ENCODE assay signal across 12 cellular contexts in the genomic region with DNA sequence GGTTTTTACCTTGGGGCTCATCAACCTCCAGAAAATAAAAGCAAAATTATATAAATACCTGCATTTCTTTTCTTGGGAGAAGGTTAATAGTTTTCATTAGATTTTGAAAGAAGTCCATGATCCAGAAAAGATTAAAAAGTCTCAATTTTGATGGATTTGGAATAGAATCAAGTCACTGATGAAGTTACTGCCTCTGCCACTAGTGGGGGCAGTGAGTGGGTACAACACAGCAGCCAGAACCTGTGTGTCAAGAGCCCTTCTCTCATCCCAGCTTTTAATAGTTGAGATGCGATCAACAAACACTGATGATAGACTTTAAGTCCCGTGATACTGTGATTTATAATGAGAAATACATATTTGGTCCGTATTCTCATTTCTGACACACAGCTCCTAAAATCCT.
DNase-seq lines count a peak whose midpoint lies in the region; ATAC-seq, FAIRE-seq and TF ChIP-seq lines count a peak whose summit lies in the region.
"Had no signal": no experiment of that assay in that cellular context is flagged by ENCODE, and none has a peak within 500 bp of the region (broad histone marks: within the 10 kb centered on the region; RNA-seq: fewer than 3 reads in every experiment).

No MANE protein-coding gene starts in this region.

- H3K79me2 ChIP-seq in GM12878 (ENCODE audit: control insufficient read depth, insufficient read depth, low read length), result no peaks in the 10 kb centered on the region

- DNase-seq in activated CD4-positive, alpha-beta T cell treated with anti-CD3 and anti-CD28 coated beads for 36 hours, result peak; percentile 11
- DNase-seq in activated CD4-positive, alpha-beta T cell treated with anti-CD3 and anti-CD28 coated beads, Interleukin-2, amount 10 ng/mL, durations not matched to agents 24 days and 14 days, result no peak
- no peak for DNase-seq in HFF-Myc (ENCODE audit: extremely low read depth, low read depth)
- DNase-seq in GM12878 (ENCODE audit: low read depth, low spot score), result no peak
- DNase-seq in neural crest cell (ENCODE audit: low read depth, low spot score), result no peak
- no peak for DNase-seq in NCI-H2081 (lab: John Stamatoyannopoulos, UW)
- DNase-seq in stimulated activated effector memory CD8-positive, alpha-beta T cell treated with anti-CD3 and anti-CD28 coated beads, Interleukin-12 subunit alpha, Interleukin-12 subunit beta, amount 100 ng/mL, for 72 hours (ENCODE audit: low spot score in 2 of 2), result no peak
- DNase-seq: NCI-H146, T-helper 9 cell had no signal

- H3K4me3 Mint-ChIP-seq in activated CD4-positive, alpha-beta T cell treated with anti-CD3 and anti-CD28 coated beads for 36 hours, result no peak overlapping the region
- no peak overlapping the region for H3K4me3 Mint-ChIP-seq in activated CD4-positive, alpha-beta T cell treated with anti-CD3 and anti-CD28 coated beads, Interleukin-2, amount 10 ng/mL, durations not matched to agents 24 days and 14 days
- H3K4me3 Mint-ChIP-seq in neural crest cell, result no peak overlapping the region
- H3K4me3 Mint-ChIP-seq in stimulated activated effector memory CD8-positive, alpha-beta T cell treated with anti-CD3 and anti-CD28 coated beads, Interleukin-12 subunit alpha, Interleukin-12 subunit beta, amount 100 ng/mL, for 72 hours, result no peak overlapping the region
- H3K4me3 Mint-ChIP-seq: nephron; stimulated activated naive CD8-positive, alpha-beta T cell treated with anti-CD3 and anti-CD28 coated beads, Interleukin-15, Interleukin-2, amounts not matched to agents 100 ng/mL and 50 ng/mL, for 24 hours had no signal

- TF ChIP-seq CTCF in HFF-Myc (IDR thresholded peaks at IDR 0.05; ENCODE audit: low read depth, low read length, missing control alignments) (peak; percentile 36), GM12878 (IDR thresholded peaks at IDR 0.05 in 2 of 3, conservative IDR thresholded peaks at IDR 0.05 in 1 of 3; ENCODE audit: control insufficient read depth in 2 of 3, extremely low read depth in 1 of 3, insufficient read depth in 1 of 3, low read depth in 3 of 3, low read length in 3 of 3) (peak in 2 of 3 experiments; percentile 35 to 49; a peak in 3 of 6 replicates), neural crest cell (conservative IDR thresholded peaks at IDR 0.05) (peak; percentile 38)

- no peak overlapping the region for H3K27ac ChIP-seq in GM12878 (ENCODE audit: control insufficient read depth, insufficient read depth)

- no peaks in the 10 kb centered on the region for H3K4me1 ChIP-seq in GM12878 (ENCODE audit: control insufficient read depth, insufficient read depth, low read length)

- no peak for FAIRE-seq in GM12878 (lab: Jason Lieb, UNC)

- no TSS peak for BruUV-seq in GM12878 (replicated peaks; lab: Mats Ljungman, UMichigan)

- TF ChIP-seq EP300 in GM12878 (IDR thresholded peaks at IDR 0.05; ENCODE audit: borderline replicate concordance in 1 of 2, control insufficient read depth in 1 of 2, low read depth in 2 of 2, low read length in 2 of 2), result no peak

- H3K36me3 ChIP-seq in GM12878 (ENCODE audit: control insufficient read depth in 2 of 2, insufficient read depth in 2 of 2, low read length in 1 of 2), result no peaks in the 10 kb centered on the region

- SMC1A ChIA-PET in GM12878 (lab: Charles Lee; ENCODE audit: uncharacterized antibody, unreplicated experiment), result interaction anchor here (1.1 kb wide), 1 partner anchor 201 kb away, joined by 3 read pairs; no protein-coding TSS in a partner anchor

- H3K36me3 Mint-ChIP-seq in activated CD4-positive, alpha-beta T cell treated with anti-CD3 and anti-CD28 coated beads for 36 hours (ENCODE audit: low read depth), result no peaks in the 10 kb centered on the region
- no peaks in the 10 kb centered on the region for H3K36me3 Mint-ChIP-seq in activated CD4-positive, alpha-beta T cell treated with anti-CD3 and anti-CD28 coated beads, Interleukin-2, amount 10 ng/mL, durations not matched to agents 24 days and 14 days (ENCODE audit: low read depth)
- H3K36me3 Mint-ChIP-seq in neural crest cell (ENCODE audit: low read depth), result no peaks in the 10 kb centered on the region
- no peaks in the 10 kb centered on the region for H3K36me3 Mint-ChIP-seq in stimulated activated effector memory CD8-positive, alpha-beta T cell treated with anti-CD3 and anti-CD28 coated beads, Interleukin-12 subunit alpha, Interleukin-12 subunit beta, amount 100 ng/mL, for 72 hours

- no peaks in the 10 kb centered on the region for H3K9me3 ChIP-seq in GM12878 (replicated peaks; ENCODE audit: control insufficient read depth, insufficient read depth, low read length)

- no peaks in the 10 kb centered on the region for H3K4me1 Mint-ChIP-seq in activated CD4-positive, alpha-beta T cell treated with anti-CD3 and anti-CD28 coated beads for 36 hours
- no peaks in the 10 kb centered on the region for H3K4me1 Mint-ChIP-seq in activated CD4-positive, alpha-beta T cell treated with anti-CD3 and anti-CD28 coated beads, Interleukin-2, amount 10 ng/mL, durations not matched to agents 24 days and 14 days
- peaks cover 7% of the 10 kb centered on the region for H3K4me1 Mint-ChIP-seq in neural crest cell
- peaks cover 5% of the 10 kb centered on the region for H3K4me1 Mint-ChIP-seq in stimulated activated effector memory CD8-positive, alpha-beta T cell treated with anti-CD3 and anti-CD28 coated beads, Interleukin-12 subunit alpha, Interleukin-12 subunit beta, amount 100 ng/mL, for 72 hours

- no peak overlapping the region for H3K9ac ChIP-seq in GM12878 (ENCODE audit: control insufficient read depth, insufficient read depth, low read length)

- no peaks in the 10 kb centered on the region for H4K20me1 ChIP-seq in GM12878 (ENCODE audit: control insufficient read depth, insufficient read depth)

- in situ Hi-C loops in GM12878 (cut with MboI), result no loop called here

- intact Hi-C loops in activated CD4-positive, alpha-beta T cell treated with anti-CD3 and anti-CD28 coated beads for 36 hours (cut with DNase I, micrococcal nuclease), result loop anchor here in 1 of 2 experiments (5.0 kb wide), 1 partner anchor 200 kb away; no protein-coding TSS in a partner anchor
- intact Hi-C loops in activated CD4-positive, alpha-beta T cell treated with anti-CD3 and anti-CD28 coated beads, Interleukin-2, amount 10 ng/mL, durations not matched to agents 24 days and 14 days (cut with micrococcal nuclease), result no loop called here
- intact Hi-C loops in GM12878 (cut with micrococcal nuclease; ENCODE audit: unreplicated experiment), result loop anchor here (2.0 to 10.0 kb wide), 5 partner anchors 200 to 955 kb away; no protein-coding TSS in a partner anchor

- H3K27me3 ChIP-seq in GM12878 (replicated peaks in 1 of 2; ENCODE audit: control insufficient read depth in 2 of 2, insufficient read depth in 2 of 2, low read length in 1 of 2), result no peaks in the 10 kb centered on the region

- no peak for ATAC-seq in activated CD4-positive, alpha-beta T cell treated with anti-CD3 and anti-CD28 coated beads for 36 hours
- ATAC-seq in GM12878 (peak; percentile 54; the same call in 1 of the 3 replicates), HG02870 (IDR thresholded peaks at IDR 0.05; ENCODE audit: unreplicated experiment) (no peak)
- ATAC-seq in stimulated activated effector memory CD8-positive, alpha-beta T cell treated with anti-CD3 and anti-CD28 coated beads, Interleukin-12 subunit alpha, Interleukin-12 subunit beta, amount 100 ng/mL, for 72 hours, result no peak

- no peak overlapping the region for H3K4me2 ChIP-seq in GM12878 (ENCODE audit: control insufficient read depth, insufficient read depth)

- TF ChIP-seq POLR2A in GM12878 (IDR thresholded peaks at IDR 0.05; ENCODE audit: low read depth, low read length), result no peak

- RAD21 ChIA-PET in GM12878 (lab: Charles Lee; ENCODE audit: unreplicated experiment), result interaction anchor here (1.6 to 1.7 kb wide), 2 partner anchors 85 to 200 kb away, joined by 4 to 7 read pairs; no protein-coding TSS in a partner anchor

- POLR2A ChIA-PET in activated CD4-positive, alpha-beta T cell treated with anti-CD3 and anti-CD28 coated beads for 36 hours (lab: Charles Lee), result no interaction called here
- POLR2A ChIA-PET in GM12878 (lab: Charles Lee), result no interaction called here

- H3K9me3 Mint-ChIP-seq in activated CD4-positive, alpha-beta T cell treated with anti-CD3 and anti-CD28 coated beads for 36 hours (ENCODE audit: low read depth), result no peaks in the 10 kb centered on the region
- H3K9me3 Mint-ChIP-seq in activated CD4-positive, alpha-beta T cell treated with anti-CD3 and anti-CD28 coated beads, Interleukin-2, amount 10 ng/mL, durations not matched to agents 24 days and 14 days, result no peaks in the 10 kb centered on the region
- H3K9me3 Mint-ChIP-seq in neural crest cell, result peaks cover 4% of the 10 kb centered on the region
- no peaks in the 10 kb centered on the region for H3K9me3 Mint-ChIP-seq in stimulated activated effector memory CD8-positive, alpha-beta T cell treated with anti-CD3 and anti-CD28 coated beads, Interleukin-12 subunit alpha, Interleukin-12 subunit beta, amount 100 ng/mL, for 72 hours
- H3K9me3 Mint-ChIP-seq: nephron; stimulated activated naive CD8-positive, alpha-beta T cell treated with anti-CD3 and anti-CD28 coated beads, Interleukin-15, Interleukin-2, amounts not matched to agents 100 ng/mL and 50 ng/mL, for 24 hours had no signal

- H3K4me3 ChIP-seq in HFF-Myc (replicated peaks; ENCODE audit: low read depth, low read length) (no peak overlapping the region), GM12878 (no peak overlapping the region)

- CTCF ChIA-PET in activated CD4-positive, alpha-beta T cell treated with anti-CD3 and anti-CD28 coated beads for 36 hours (lab: Charles Lee), result no interaction called here
- CTCF ChIA-PET in GM12878 (lab: Yijun Ruan, JAX), result interaction anchor here (0.6 to 1.4 kb wide), 6 partner anchors 13 to 954 kb away, joined by 3 to 4 read pairs (median 3); no protein-coding TSS in a partner anchor

- WGBS in GM12878 (ENCODE audit: insufficient coverage, insufficient replicate concordance, low lambda C conversion rate, missing lambda C conversion rate), result 62% methylated on average over 3 of the region's 3 CpGs

- no peak for TF ChIP-seq RAD21 in GM12878 (IDR thresholded peaks at IDR 0.05; ENCODE audit: insufficient read depth, low read depth, low read length)

- H3K27me3 Mint-ChIP-seq in activated CD4-positive, alpha-beta T cell treated with anti-CD3 and anti-CD28 coated beads for 36 hours, result no peaks in the 10 kb centered on the region
- no peaks in the 10 kb centered on the region for H3K27me3 Mint-ChIP-seq in activated CD4-positive, alpha-beta T cell treated with anti-CD3 and anti-CD28 coated beads, Interleukin-2, amount 10 ng/mL, durations not matched to agents 24 days and 14 days
- peaks cover 4% of the 10 kb centered on the region for H3K27me3 Mint-ChIP-seq in neural crest cell (ENCODE audit: low read depth)
- H3K27me3 Mint-ChIP-seq: stimulated activated naive CD8-positive, alpha-beta T cell treated with anti-CD3 and anti-CD28 coated beads, Interleukin-15, Interleukin-2, amounts not matched to agents 100 ng/mL and 50 ng/mL, for 24 hours had no signal

- H3K27ac Mint-ChIP-seq in activated CD4-positive, alpha-beta T cell treated with anti-CD3 and anti-CD28 coated beads for 36 hours, result no peak overlapping the region
- H3K27ac Mint-ChIP-seq in activated CD4-positive, alpha-beta T cell treated with anti-CD3 and anti-CD28 coated beads, Interleukin-2, amount 10 ng/mL, durations not matched to agents 24 days and 14 days, result no peak overlapping the region
- H3K27ac Mint-ChIP-seq in neural crest cell (ENCODE audit: unreplicated experiment), result no peak overlapping the region
- H3K27ac Mint-ChIP-seq in stimulated activated effector memory CD8-positive, alpha-beta T cell treated with anti-CD3 and anti-CD28 coated beads, Interleukin-12 subunit alpha, Interleukin-12 subunit beta, amount 100 ng/mL, for 72 hours, result no peak overlapping the region
- H3K27ac Mint-ChIP-seq: stimulated activated naive CD8-positive, alpha-beta T cell treated with anti-CD3 and anti-CD28 coated beads, Interleukin-15, Interleukin-2, amounts not matched to agents 100 ng/mL and 50 ng/mL, for 24 hours had no signal

- no peak overlapping the region for H2AFZ ChIP-seq in GM12878 (ENCODE audit: control insufficient read depth, low read depth, low read length)
